In genomic region chr6:108403260-108403659, GRCh38 we compare ENCODE assay signal across 22 cellular contexts.
DNase-seq lines count a peak whose midpoint lies in the region; ATAC-seq, FAIRE-seq and TF ChIP-seq lines count a peak whose summit lies in the region.
"Had no signal": no experiment of that assay in that cellular context is flagged by ENCODE, and none has a peak within 500 bp of the region (broad histone marks: within the 10 kb centered on the region; RNA-seq: fewer than 3 reads in every experiment).

No MANE protein-coding gene starts in this region.

- 41 to 42% methylated on average over 3 of the region's 3 CpGs for WGBS in pancreas, 2 donors

- H3K27me3 ChIP-seq in left ventricle myocardium inferior (ENCODE audit: low read depth): no peaks in the 10 kb centered on the region
- no peaks in the 10 kb centered on the region for H3K27me3 ChIP-seq in right atrium auricular region
- H3K27me3 ChIP-seq in pancreas: no peaks in the 10 kb centered on the region
- H3K27me3 ChIP-seq: BE2C; BLaER1 treated with 17β-estradiol and CSF1 and Interleukin-3, amounts not matched to agents 10 nM and 100 nM had no signal

- H3K4me3 ChIP-seq in left ventricle myocardium inferior (no peak overlapping the region), right atrium auricular region (no peak overlapping the region), pancreas (no peak overlapping the region)
- H3K4me3 ChIP-seq: A549; BLaER1 treated with 17β-estradiol and CSF1 and Interleukin-3, amounts not matched to agents 10 nM and 100 nM; GM23248 had no signal

- H3K27ac ChIP-seq in left ventricle myocardium inferior (replicated peaks) (peak overlapping the region; percentile 47), right atrium auricular region (no peak overlapping the region), pancreas (no peak overlapping the region)
- H3K27ac ChIP-seq: A549, GM23248 had no signal

- DNase-seq in left ventricle myocardium inferior (no peak), right atrium auricular region (ENCODE audit: low spot score) (no peak), inferior parietal cortex (ENCODE audit: extremely low spot score) (peak; percentile 36), superior temporal gyrus (ENCODE audit: extremely low spot score) (peak; percentile 72), OCI-M1 (lab: John Stamatoyannopoulos, UW) (no peak), pancreas (no peak)
- DNase-seq: 8988T; ACHN; AML-193; BE2C; CD4-positive, alpha-beta T cell; CD8-positive, alpha-beta memory T cell; DMS153; DND-41; GM23248; H7; HCEC 1CT had no signal

- no peak for TF ChIP-seq CTCF in left ventricle myocardium inferior (IDR thresholded peaks at IDR 0.05; ENCODE audit: borderline replicate concordance)
- TF ChIP-seq CTCF in right atrium auricular region (IDR thresholded peaks at IDR 0.05): no peak
- TF ChIP-seq CTCF in pancreas (IDR thresholded peaks at IDR 0.05): no peak

- no peak for FAIRE-seq in pancreas (lab: Jason Lieb, UNC)
- FAIRE-seq: A549, D721Med, GM12892, H1 had no signal

- no peak for ATAC-seq in pancreas
- ATAC-seq: A549 had no signal

- H3K4me1 ChIP-seq in left ventricle myocardium inferior (peaks cover 16% of the 10 kb centered on the region), right atrium auricular region (peaks cover 0 to 7% of the 10 kb centered on the region in 2 donors), pancreas (peaks cover 7 to 14% (median 10%) of the 10 kb centered on the region in 3 donors)
- H3K4me1 ChIP-seq: A549, BE2C had no signal

- H3K36me3 ChIP-seq in left ventricle myocardium inferior (no peaks in the 10 kb centered on the region), right atrium auricular region (no peaks in the 10 kb centered on the region), pancreas (no peaks in the 10 kb centered on the region)
- H3K36me3 ChIP-seq: BE2C had no signal

- intact Hi-C loops in left ventricle myocardium inferior (cut with micrococcal nuclease) (no loop called here), pancreas (cut with DNase I) (no loop called here)

- H3K9me3 ChIP-seq in left ventricle myocardium inferior (replicated peaks) (peaks cover 3% of the 10 kb centered on the region), right atrium auricular region (no peaks in the 10 kb centered on the region), pancreas (no peaks in the 10 kb centered on the region)
- H3K9me3 ChIP-seq: BE2C had no signal

Comparison
In these comparisons a context has a peak if more than half of its experiments do, and no peak if none do; other contexts are left out.
1. DNase-seq: peak in inferior parietal cortex (single experiment) and superior temporal gyrus (single experiment); none in left ventricle myocardium inferior (single experiment), right atrium auricular region (single experiment), OCI-M1 (single experiment) and pancreas (0 of 6).